In the genomic region with DNA sequence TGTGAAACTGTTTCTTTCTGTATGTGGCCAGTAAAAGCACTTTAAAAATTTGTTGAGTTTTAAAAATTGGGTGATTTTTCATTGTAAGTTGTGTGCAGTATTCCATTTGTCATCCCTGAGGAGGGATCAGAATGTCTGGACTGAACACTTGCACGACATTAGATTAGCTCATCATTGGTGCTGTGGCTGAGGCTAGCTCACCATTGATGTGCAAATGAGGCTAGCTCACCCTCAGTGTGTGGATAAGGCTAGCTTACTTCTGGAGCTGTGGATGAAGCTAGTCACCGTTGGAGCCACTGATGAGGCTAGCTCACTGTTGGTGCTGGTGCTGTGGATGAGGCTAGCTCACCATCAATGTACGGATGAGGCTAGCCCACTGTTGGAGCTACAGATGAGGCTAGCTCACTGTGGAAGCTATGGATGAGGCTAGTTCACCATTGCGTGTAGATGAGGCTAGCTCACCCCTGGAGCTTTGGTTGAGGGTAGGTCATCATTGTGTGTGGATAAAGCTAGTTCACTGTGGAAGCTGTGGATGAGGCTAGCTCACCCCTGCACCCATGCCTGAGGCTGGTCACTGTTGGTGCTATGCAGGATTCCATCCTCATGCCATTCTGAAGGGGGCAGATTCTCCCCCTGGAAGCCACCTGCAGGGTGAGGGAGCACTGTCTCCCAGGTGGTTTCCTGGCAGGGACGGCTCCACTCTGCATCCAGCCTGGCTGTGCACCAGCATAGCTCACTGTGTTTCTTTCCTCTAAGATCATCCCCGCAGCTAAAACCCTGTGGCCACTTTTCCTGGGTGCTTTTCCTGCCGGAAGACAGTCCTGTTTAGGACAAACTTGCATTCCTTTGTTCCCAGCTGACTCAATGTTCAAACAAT, we compare ENCODE assay signal across 1 cellular context.
TF ChIP-seq lines count a peak whose summit lies in the region.

No MANE protein-coding gene starts in this region.

TF ChIP-seq in A549, 52 proteins besides CTCF, POLR2A, EP300 and RAD21:
- no peak for TF ChIP-seq HOXB5 (CRISPR knock-in tag; IDR thresholded peaks at IDR 0.05)
- no peak for TF ChIP-seq MAFK (IDR thresholded peaks at IDR 0.05; ENCODE audit: partially characterized antibody)
- TF ChIP-seq GATA3 (IDR thresholded peaks at IDR 0.05; ENCODE audit: borderline replicate concordance): no peak
- no peak for TF ChIP-seq RARB (CRISPR knock-in tag; IDR thresholded peaks at IDR 0.05)
- no peak for TF ChIP-seq JUNB (IDR thresholded peaks at IDR 0.05)
- TF ChIP-seq HDAC2 (IDR thresholded peaks at IDR 0.05): no peak
- TF ChIP-seq CHD2 (IDR thresholded peaks at IDR 0.05; ENCODE audit: low read length, partially characterized antibody): no peak
- TF ChIP-seq NPAS2 (CRISPR knock-in tag; IDR thresholded peaks at IDR 0.05; ENCODE audit: borderline replicate concordance): no peak
- TF ChIP-seq RNF2 (IDR thresholded peaks at IDR 0.05; ENCODE audit: borderline replicate concordance, low read depth): no peak
